In genomic region chr1:207639362-207639761, GRCh38 we compare ENCODE assay signal across 13 cellular contexts. TPM values are rescaled to one million over a fixed set of nuclear protein-coding genes. Genes with fewer than 3 reads are reported as not detected.
"Had no signal": no experiment of that assay in that cellular context is flagged by ENCODE, and none has a peak within 500 bp of the region (broad histone marks: within the 10 kb centered on the region; RNA-seq: fewer than 3 reads in every experiment).

No MANE protein-coding gene starts in this region.

RNA-seq across cellular contexts. Expression of gene CR1L, which starts 5.6 kb away (rescaled TPM):
- total RNA-seq: activated CD4-positive, alpha-beta memory T cell treated with anti-CD3 and anti-CD28 coated beads for 36 hours; activated CD4-positive, alpha-beta T cell treated with anti-CD3 and anti-CD28 coated beads, Interleukin-2, amount 10 ng/mL, durations not matched to agents 24 days and 14 days; activated CD8-positive, alpha-beta memory T cell treated with anti-CD3 and anti-CD28 coated beads for 36 hours; activated CD8-positive, alpha-beta T cell treated with anti-CD3 and anti-CD28 coated beads for 36 hours; activated naive CD4-positive, alpha-beta T cell treated with anti-CD3 and anti-CD28 coated beads for 36 hours; activated naive CD8-positive, alpha-beta T cell treated with anti-CD3 and anti-CD28 coated beads for 36 hours; activated T-cell treated with anti-CD3 and anti-CD28 coated beads, Interleukin-2, amount 50 U/mL, for 4 hours; activated T-helper 1 cell treated with anti-CD3 and anti-CD28 coated beads, Interleukin-12 subunit alpha, Interleukin-12 subunit beta, Interleukin-2, Interleukin-4 antibody, amounts not matched to agents 30 ng/mL and 10 ng/mL and 1 ng/mL, durations not matched to agents 14 hours and 24 hours and 36 hours; ascending aorta; bronchial epithelial cell; cardiac muscle cell; T-helper 1 cell treated with Interleukin-12 subunit alpha and Interleukin-12 subunit beta and Interleukin-4 antibody, amounts not matched to agents 30 ng/mL and 1 ng/mL, for 36 hours; T-helper 2 cell treated with Interferon-gamma antibody and Interleukin-4, amounts not matched to agents 100 ng/mL and 5 ng/mL, for 36 hours had no signal
- polyA plus RNA-seq: cardiac muscle cell had no signal
